Comparison of ENCODE assay signal across 21 cellular contexts in genomic region chr4:23500876-23501275, GRCh38.
DNase-seq lines count a peak whose midpoint lies in the region; ATAC-seq and TF ChIP-seq lines count a peak whose summit lies in the region.
"Had no signal": no experiment of that assay in that cellular context is flagged by ENCODE, and none has a peak within 500 bp of the region (broad histone marks: within the 10 kb centered on the region; RNA-seq: fewer than 3 reads in every experiment).

No MANE protein-coding gene starts in this region.

- H3K4me1 Mint-ChIP-seq in naive thymus-derived CD4-positive, alpha-beta T cell, result no peaks in the 10 kb centered on the region
- H3K4me1 Mint-ChIP-seq: CD4-positive, CD25-positive, alpha-beta regulatory T cell had no signal

- H3K27ac Mint-ChIP-seq in naive thymus-derived CD4-positive, alpha-beta T cell, result no peak overlapping the region
- H3K27ac Mint-ChIP-seq: CD4-positive, CD25-positive, alpha-beta regulatory T cell; HFFc6 had no signal

- 46 to 54% (median 50%) methylated on average over 2 of the region's 2 CpGs for WGBS in heart left ventricle, 4 donors

- intact Hi-C loops in heart left ventricle (cut with DNase I), result no loop called here
- intact Hi-C loops in cardiac septum (cut with DNase I), result no loop called here
- intact Hi-C loops in left lung (cut with DNase I), result no loop called here
- intact Hi-C loops in naive thymus-derived CD4-positive, alpha-beta T cell (cut with micrococcal nuclease), result no loop called here

- no peaks in the 10 kb centered on the region for H3K36me3 ChIP-seq in heart left ventricle
- no peaks in the 10 kb centered on the region for H3K36me3 ChIP-seq in left lung
- H3K36me3 ChIP-seq in naive thymus-derived CD4-positive, alpha-beta T cell (ENCODE audit: control insufficient read depth in 2 of 3, insufficient read depth in 3 of 3, low read length in 3 of 3), result no peaks in the 10 kb centered on the region
- H3K36me3 ChIP-seq: BLaER1, HAP-1 had no signal

- H3K4me3 Mint-ChIP-seq in naive thymus-derived CD4-positive, alpha-beta T cell, result no peak overlapping the region
- H3K4me3 Mint-ChIP-seq: CD4-positive, CD25-positive, alpha-beta regulatory T cell; HFFc6 had no signal

- H3K27me3 ChIP-seq in heart left ventricle, result no peaks in the 10 kb centered on the region
- no peaks in the 10 kb centered on the region for H3K27me3 ChIP-seq in left lung
- H3K27me3 ChIP-seq in naive thymus-derived CD4-positive, alpha-beta T cell (ENCODE audit: control insufficient read depth in 2 of 2, insufficient read depth in 2 of 2, low read length in 2 of 2), result no peaks in the 10 kb centered on the region
- H3K27me3 ChIP-seq: BLaER1 had no signal

- H3K9me3 ChIP-seq in heart left ventricle, result peaks cover 0 to 13% (median 0%) of the 10 kb centered on the region in 12 donors
- H3K9me3 ChIP-seq in left lung, result peaks cover 0 to 12% of the 10 kb centered on the region in 2 donors
- H3K9me3 ChIP-seq in naive thymus-derived CD4-positive, alpha-beta T cell (ENCODE audit: control insufficient read depth in 2 of 3, low read length in 3 of 3), result no peaks in the 10 kb centered on the region
- H3K9me3 ChIP-seq: HAP-1 had no signal

- H3K27ac ChIP-seq in heart left ventricle (peak overlapping the region in 5 of 12 donors; percentile 10 to 52 (median 35)), left lung (no peak overlapping the region)
- no peak overlapping the region for H3K27ac ChIP-seq in naive thymus-derived CD4-positive, alpha-beta T cell (ENCODE audit: low read depth, low read length)
- H3K27ac ChIP-seq: BLaER1, RWPE1, SK-N-MC had no signal

- no peak for TF ChIP-seq POLR2A in heart left ventricle (IDR thresholded peaks at IDR 0.05)

- H3K4me1 ChIP-seq in heart left ventricle (peaks cover 0 to 12% (median 0%) of the 10 kb centered on the region in 12 donors), left lung (no peaks in the 10 kb centered on the region)
- H3K4me1 ChIP-seq in naive thymus-derived CD4-positive, alpha-beta T cell (ENCODE audit: control insufficient read depth in 2 of 2, insufficient read depth in 2 of 2, low read length in 2 of 2), result no peaks in the 10 kb centered on the region
- H3K4me1 ChIP-seq: BLaER1, HAP-1 had no signal

- peaks cover 0 to 5% (median 0%) of the 10 kb centered on the region in 5 donors for H3K27me3 Mint-ChIP-seq in naive thymus-derived CD4-positive, alpha-beta T cell
- H3K27me3 Mint-ChIP-seq: CD4-positive, CD25-positive, alpha-beta regulatory T cell had no signal

- TF ChIP-seq CTCF in heart left ventricle (IDR thresholded peaks at IDR 0.05), result no peak
- no peak for TF ChIP-seq CTCF in left lung (IDR thresholded peaks at IDR 0.05)

- CTCF ChIA-PET in naive thymus-derived CD4-positive, alpha-beta T cell (lab: Charles Lee), result no interaction called here

- no peaks in the 10 kb centered on the region for H3K36me3 Mint-ChIP-seq in naive thymus-derived CD4-positive, alpha-beta T cell
- H3K36me3 Mint-ChIP-seq: CD4-positive, CD25-positive, alpha-beta regulatory T cell had no signal

- POLR2A ChIA-PET in naive thymus-derived CD4-positive, alpha-beta T cell (lab: Charles Lee), result no interaction called here

- DNase-seq in heart left ventricle (no peak), cardiac septum (ENCODE audit: low spot score) (no peak), NCI-H1105 (lab: John Stamatoyannopoulos, UW) (peak; percentile 7), NCI-H345 (lab: John Stamatoyannopoulos, UW) (peak; percentile 32), left lung (no peak), RKO (ENCODE audit: low spot score) (no peak)
- no peak for DNase-seq in naive thymus-derived CD4-positive, alpha-beta T cell
- DNase-seq: CD4-positive, CD25-positive, alpha-beta regulatory T cell; DMS153; HFFc6; KBM-7; NCI-H1436; NCI-H1930; NCI-H2107; NCI-H524; NCI-H774; SHP77 treated with DMSO at 0.1 percent for 48 hours had no signal

- H3K4me3 ChIP-seq in heart left ventricle (no peak overlapping the region), left lung (no peak overlapping the region)
- no peak overlapping the region for H3K4me3 ChIP-seq in naive thymus-derived CD4-positive, alpha-beta T cell (ENCODE audit: low read length)
- H3K4me3 ChIP-seq: BLaER1, HAP-1, SK-N-MC had no signal

- ATAC-seq in heart left ventricle (peak in 3 of 4 donors; percentile 36 to 74 (median 45)), left lung (peak; percentile 50)
- no peak for ATAC-seq in naive thymus-derived CD4-positive, alpha-beta T cell

- peaks cover 0 to 18% (median 5%) of the 10 kb centered on the region in 11 donors for H3K9me3 Mint-ChIP-seq in naive thymus-derived CD4-positive, alpha-beta T cell

Comparison
In these comparisons a context has a peak if more than half of its experiments do, and no peak if none do; other contexts are left out.
1. DNase-seq: peak in NCI-H1105 (single experiment) and NCI-H345 (single experiment); none in heart left ventricle (0 of 5), cardiac septum (single experiment), left lung (0 of 2), naive thymus-derived CD4-positive, alpha-beta T cell (0 of 9) and RKO (single experiment).